10 cellular contexts compared by ENCODE assay signal in the genomic region with DNA sequence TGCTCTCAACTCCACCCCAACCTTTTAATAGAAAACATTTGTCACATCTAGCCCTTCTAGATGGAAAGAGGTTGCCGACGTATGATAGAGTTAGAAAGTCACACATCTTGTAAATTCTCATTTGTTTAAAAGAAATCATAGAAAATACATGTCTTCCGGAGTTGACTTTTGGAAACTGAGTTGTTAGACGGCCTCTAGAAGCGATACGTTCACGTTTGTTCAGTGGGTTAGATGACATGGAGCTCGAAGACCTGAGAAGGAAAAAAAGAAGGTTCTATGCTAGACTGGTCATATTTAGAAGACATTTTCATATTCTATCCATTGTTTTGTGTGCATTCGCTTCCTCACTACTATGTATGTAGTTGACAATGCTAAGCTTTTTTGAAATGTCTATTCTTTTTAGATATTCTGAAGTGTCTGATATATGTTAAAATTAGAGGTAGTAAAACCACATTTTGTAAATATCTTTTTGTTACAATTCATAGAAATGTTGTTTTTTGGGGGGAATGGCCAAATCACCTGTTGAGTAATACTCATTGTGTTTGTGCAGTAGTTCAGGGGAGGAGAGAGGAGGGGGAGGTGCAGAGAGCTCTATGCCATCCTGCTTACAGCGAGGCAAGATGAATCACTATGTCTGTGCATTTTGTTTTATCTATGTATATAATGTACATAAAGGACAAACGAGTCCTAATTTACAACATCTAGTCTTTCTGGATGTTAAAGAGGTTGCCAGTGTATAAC. TPM values are rescaled to one million over a fixed set of nuclear protein-coding genes. Genes with fewer than 3 reads are reported as not detected.
DNase-seq lines count a peak whose midpoint lies in the region; TF ChIP-seq lines count a peak whose summit lies in the region.
"Not testable (repeated sequence)": the region's sequence is repeated elsewhere in the genome, so short reads cannot be mapped to it uniquely, and the experiment has no call there.
"Had no signal": no experiment of that assay in that cellular context is flagged by ENCODE, and none has a peak within 500 bp of the region (broad histone marks: within the 10 kb centered on the region; RNA-seq: fewer than 3 reads in every experiment).

No MANE protein-coding gene starts in this region.

- TF ChIP-seq CTCF in neutrophil (IDR thresholded peaks at IDR 0.05); thyroid gland (IDR thresholded peaks at IDR 0.05): not testable (repeated sequence)

- H3K27me3 ChIP-seq in SJSA1 (replicated peaks); duodenal mucosa (ENCODE audit: control insufficient read depth in 1 of 2, insufficient read depth in 2 of 2, low read length in 2 of 2); iPS-18a (ENCODE audit: control insufficient read depth, insufficient read depth, low read length); neutrophil; thyroid gland: not testable (repeated sequence)

- H3K4me1 ChIP-seq in SJSA1 (replicated peaks), result peaks cover 25% of the 10 kb centered on the region
- H3K4me1 ChIP-seq in duodenal mucosa (ENCODE audit: control insufficient read depth in 1 of 2, insufficient read depth in 2 of 2, low read length in 2 of 2), result peaks cover 10 to 14% of the 10 kb centered on the region in 2 donors
- not testable (repeated sequence) for H3K4me1 ChIP-seq in iPS-18a (ENCODE audit: control insufficient read depth, low read depth, low read length); thyroid gland
- H3K4me1 ChIP-seq in neutrophil (ENCODE audit: control insufficient read depth in 1 of 2, insufficient read depth in 1 of 2, low read depth in 1 of 2, low read length in 1 of 2), result peaks cover 24 to 29% of the 10 kb centered on the region in 2 experiments

- H3K27ac Mint-ChIP-seq in activated naive CD4-positive, alpha-beta T cell treated with anti-CD3 and anti-CD28 coated beads for 36 hours, result peak overlapping the region; percentile 85

- 77 to 84% methylated on average over 11 of the region's 11 CpGs for WGBS in thyroid gland, 2 donors

- H3K9me3 Mint-ChIP-seq in activated naive CD4-positive, alpha-beta T cell treated with anti-CD3 and anti-CD28 coated beads for 36 hours, result not testable (repeated sequence)

- peaks cover 27% of the 10 kb centered on the region for H3K4me1 Mint-ChIP-seq in activated naive CD4-positive, alpha-beta T cell treated with anti-CD3 and anti-CD28 coated beads for 36 hours (ENCODE audit: low read depth)

- DNase-seq in EH (ENCODE audit: low read depth) (peak; percentile 32), NAMALWA (ENCODE audit: low spot score) (peak; percentile 51), SJSA1 (ENCODE audit: low read depth in 1 of 2, low spot score in 2 of 2) (peak in 1 of 2 experiments; percentile 33)
- DNase-seq in activated naive CD4-positive, alpha-beta T cell treated with anti-CD3 and anti-CD28 coated beads for 36 hours, result peak; percentile 49
- not testable (repeated sequence) for DNase-seq in thyroid gland

- H3K4me3 ChIP-seq in SJSA1, result peak overlapping the region; percentile 57
- H3K4me3 ChIP-seq in duodenal mucosa (ENCODE audit: low read depth in 1 of 2, low read length in 2 of 2), result peak overlapping the region; percentile 82
- H3K4me3 ChIP-seq in iPS-18a (ENCODE audit: low read length), result peak overlapping the region; percentile 98
- peak overlapping the region; percentile 83 to 86 for H3K4me3 ChIP-seq in neutrophil (ENCODE audit: low read depth in 1 of 2, low read length in 1 of 2)
- not testable (repeated sequence) for H3K4me3 ChIP-seq in thyroid gland (replicated peaks in 1 of 3)

- H3K36me3 Mint-ChIP-seq in activated naive CD4-positive, alpha-beta T cell treated with anti-CD3 and anti-CD28 coated beads for 36 hours (ENCODE audit: low read depth), result not testable (repeated sequence)

- intact Hi-C loops in activated naive CD4-positive, alpha-beta T cell treated with anti-CD3 and anti-CD28 coated beads for 36 hours (cut with micrococcal nuclease), result loop anchor here (5.0 kb wide), 1 partner anchor 80 kb away; a partner anchor contains a TSS
- intact Hi-C loops in thyroid gland (cut with DNase I), result not testable (repeated sequence)

- TF ChIP-seq POLR2A in thyroid gland (IDR thresholded peaks at IDR 0.05), result not testable (repeated sequence)

- peak overlapping the region; percentile 76 for H3K4me3 Mint-ChIP-seq in activated naive CD4-positive, alpha-beta T cell treated with anti-CD3 and anti-CD28 coated beads for 36 hours

- H3K27ac ChIP-seq in SJSA1, result peak overlapping the region; percentile 96
- H3K27ac ChIP-seq in duodenal mucosa (ENCODE audit: low read depth, low read length); iPS-18a (ENCODE audit: low read length): not testable (repeated sequence)
- peak overlapping the region; percentile 96 for H3K27ac ChIP-seq in neutrophil
- peak overlapping the region; percentile 91 to 97 (median 96) for H3K27ac ChIP-seq in thyroid gland

- not testable (repeated sequence) for H3K9me3 ChIP-seq in SJSA1 (replicated peaks); duodenal mucosa (ENCODE audit: control insufficient read depth in 1 of 2, low read length in 2 of 2); iPS-18a (ENCODE audit: control insufficient read depth, low read depth, low read length); neutrophil; thyroid gland

- CTCF ChIA-PET in activated naive CD4-positive, alpha-beta T cell treated with anti-CD3 and anti-CD28 coated beads for 36 hours (lab: Charles Lee), result not testable (repeated sequence)

- peak overlapping the region in 1 of 2 donors; percentile 79 for H3K9ac ChIP-seq in duodenal mucosa (ENCODE audit: low read depth in 1 of 2, low read length in 2 of 2)
- peak overlapping the region; percentile 93 for H3K9ac ChIP-seq in iPS-18a (ENCODE audit: low read length)

- not testable (repeated sequence) for H3K27me3 Mint-ChIP-seq in activated naive CD4-positive, alpha-beta T cell treated with anti-CD3 and anti-CD28 coated beads for 36 hours (ENCODE audit: low read depth)

- H3K36me3 ChIP-seq in SJSA1; duodenal mucosa (ENCODE audit: control insufficient read depth in 1 of 2, insufficient read depth in 2 of 2, low read length in 2 of 2); iPS-18a (ENCODE audit: control insufficient read depth, low read depth, low read length); neutrophil; thyroid gland: not testable (repeated sequence)

RNA-seq across cellular contexts. Expression of a gene that starts 15.5 kb away (rescaled TPM):
- total RNA-seq in SJSA1 (2014; rRNA removed; shearing (Covaris generic)), result 110 TPM in 2 replicates
- 10 to 100 TPM; 70.4 to 73.2 TPM for total RNA-seq in activated naive CD4-positive, alpha-beta T cell treated with anti-CD3 and anti-CD28 coated beads for 36 hours
- 10 to 100 TPM; 54.6 to 68.4 (median 63.8) TPM for total RNA-seq in thyroid gland

RNA-seq across cellular contexts. Expression of a gene that starts 22.6 kb away (rescaled TPM):
- total RNA-seq in SJSA1 (2014; rRNA removed; shearing (Covaris generic)), result not detected in 2 replicates
- under 1 TPM; 0.07 to 0.10 TPM for total RNA-seq in activated naive CD4-positive, alpha-beta T cell treated with anti-CD3 and anti-CD28 coated beads for 36 hours
- not detected for total RNA-seq in thyroid gland
- total RNA-seq: cardiac muscle cell, Right ventricle myocardium superior had no signal
